Comparison of ENCODE assay signal across 21 cellular contexts in genomic region chr2:128169094-128169493, GRCh38.
"Had no signal": no experiment of that assay in that cellular context is flagged by ENCODE, and none has a peak within 500 bp of the region (broad histone marks: within the 10 kb centered on the region; RNA-seq: fewer than 3 reads in every experiment).

No MANE protein-coding gene starts in this region.

- H3K9me3 Mint-ChIP-seq: activated CD4-positive, alpha-beta T cell treated with anti-CD3 and anti-CD28 coated beads, Interleukin-2, amount 10 ng/mL, durations not matched to agents 7 days and 5 days; activated T-helper 1 cell treated with anti-CD3 and anti-CD28 coated beads, Interleukin-12 subunit alpha, Interleukin-12 subunit beta, Interleukin-2, Interleukin-4 antibody, amounts not matched to agents 30 ng/mL and 10 ng/mL and 1 ng/mL, durations not matched to agents 14 hours and 24 hours and 36 hours; mesothelial cell of epicardium; natural killer cell treated with Interleukin-12 subunit alpha and Interleukin-12 subunit beta and Interleukin-15 and Interleukin-18, amount 100 ng/mL, for 72 hours; stimulated activated naive CD8-positive, alpha-beta T cell treated with anti-CD3 and anti-CD28 coated beads, Interleukin-15, amount 100 ng/mL, for 72 hours; T-helper 1 cell treated with Interleukin-12 subunit alpha and Interleukin-12 subunit beta and Interleukin-4 antibody, amounts not matched to agents 30 μg/mL and 1 μg/mL, for 36 hours; type B pancreatic cell had no signal

- H3K4me3 Mint-ChIP-seq: activated CD4-positive, alpha-beta T cell treated with anti-CD3 and anti-CD28 coated beads, Interleukin-2, amount 10 ng/mL, durations not matched to agents 7 days and 5 days; activated T-helper 1 cell treated with anti-CD3 and anti-CD28 coated beads, Interleukin-12 subunit alpha, Interleukin-12 subunit beta, Interleukin-2, Interleukin-4 antibody, amounts not matched to agents 30 ng/mL and 10 ng/mL and 1 ng/mL, durations not matched to agents 14 hours and 24 hours and 36 hours; mesothelial cell of epicardium; natural killer cell treated with Interleukin-12 subunit alpha and Interleukin-12 subunit beta and Interleukin-15 and Interleukin-18, amount 100 ng/mL, for 72 hours; stimulated activated naive CD8-positive, alpha-beta T cell treated with anti-CD3 and anti-CD28 coated beads, Interleukin-15, amount 100 ng/mL, for 72 hours; T-helper 1 cell treated with Interleukin-12 subunit alpha and Interleukin-12 subunit beta and Interleukin-4 antibody, amounts not matched to agents 30 μg/mL and 1 μg/mL, for 36 hours; type B pancreatic cell had no signal

- DNase-seq: activated CD4-positive, alpha-beta T cell treated with anti-CD3 and anti-CD28 coated beads, Interleukin-2, amount 10 ng/mL, durations not matched to agents 7 days and 5 days; cerebellar nuclear complex; cortex of kidney; effector CD8-positive, alpha-beta T cell; glutamatergic neuron; hypothalamus; islet precursor cell; left colon; nucleus accumbens; posterior cingulate gyrus; stimulated activated CD4-positive, alpha-beta T cell treated with anti-CD3 and anti-CD28 coated beads, Interleukin-2, amount 100 ng/mL, for 24 hours; stimulated activated naive CD8-positive, alpha-beta T cell treated with anti-CD3 and anti-CD28 coated beads, Interleukin-15, amount 100 ng/mL, for 72 hours had no signal

- H3K4me1 Mint-ChIP-seq: mesothelial cell of epicardium had no signal

- H3K27me3 Mint-ChIP-seq: activated CD4-positive, alpha-beta T cell treated with anti-CD3 and anti-CD28 coated beads, Interleukin-2, amount 10 ng/mL, durations not matched to agents 7 days and 5 days; natural killer cell treated with Interleukin-12 subunit alpha and Interleukin-12 subunit beta and Interleukin-15 and Interleukin-18, amount 100 ng/mL, for 72 hours; stimulated activated naive CD8-positive, alpha-beta T cell treated with anti-CD3 and anti-CD28 coated beads, Interleukin-15, amount 100 ng/mL, for 72 hours; type B pancreatic cell had no signal

- H3K27me3 ChIP-seq: ascending aorta, SJSA1 had no signal

- H3K9me3 ChIP-seq: ascending aorta, SJSA1 had no signal

- H3K27ac ChIP-seq: ascending aorta, SJSA1 had no signal

- H3K4me3 ChIP-seq: ascending aorta, lung, SJSA1 had no signal

- H3K4me1 ChIP-seq: ascending aorta, SJSA1 had no signal

- H3K27ac Mint-ChIP-seq: activated T-helper 1 cell treated with anti-CD3 and anti-CD28 coated beads, Interleukin-12 subunit alpha, Interleukin-12 subunit beta, Interleukin-2, Interleukin-4 antibody, amounts not matched to agents 30 ng/mL and 10 ng/mL and 1 ng/mL, durations not matched to agents 14 hours and 24 hours and 36 hours; mesothelial cell of epicardium; T-helper 1 cell treated with Interleukin-12 subunit alpha and Interleukin-12 subunit beta and Interleukin-4 antibody, amounts not matched to agents 30 μg/mL and 1 μg/mL, for 36 hours; type B pancreatic cell had no signal

- ATAC-seq: activated CD4-positive, CD25-positive, alpha-beta regulatory T cell treated with anti-CD3 and anti-CD28 coated beads, Interleukin-2, amount 50 U/mL, for 24 hours; left colon; natural killer cell treated with Interleukin-12 subunit alpha and Interleukin-12 subunit beta and Interleukin-15 and Interleukin-18, amount 100 ng/mL, for 72 hours; stimulated activated naive CD8-positive, alpha-beta T cell treated with anti-CD3 and anti-CD28 coated beads, Interleukin-15, amount 100 ng/mL, for 72 hours had no signal
